ENCODE assay signal across 24 cellular contexts in genomic region chr14:105356927-105357326, GRCh38. TPM values are rescaled to one million over a fixed set of nuclear protein-coding genes. Genes with fewer than 3 reads are reported as not detected.
"Had no signal": no experiment of that assay in that cellular context is flagged by ENCODE, and none has a peak within 500 bp of the region (broad histone marks: within the 10 kb centered on the region; RNA-seq: fewer than 3 reads in every experiment).

No MANE protein-coding gene starts in this region.

- H3K27me3 ChIP-seq: ascending aorta, body of pancreas had no signal

- H3K4me3 ChIP-seq: ascending aorta, body of pancreas had no signal

- DNase-seq: activated B cell treated with CpG ODN at 0.5 μM for 24 hours; activated CD4-positive, alpha-beta T cell treated with anti-CD3 and anti-CD28 coated beads for 1 hour; activated CD4-positive, alpha-beta T cell treated with anti-CD3 and anti-CD28 coated beads, Interleukin-2, amount 10 ng/mL, durations not matched to agents 24 days and 14 days; activated CD4-positive, alpha-beta T cell treated with anti-CD3 and anti-CD28 coated beads, Interleukin-2, amount 50 U/mL, for 48 hours; activated CD8-positive, alpha-beta memory T cell treated with anti-CD3 and anti-CD28 coated beads, Interleukin-2, amount 10 ng/mL, durations not matched to agents 7 days and 5 days; activated effector memory CD4-positive, alpha-beta T cell treated with anti-CD3 and anti-CD28 coated beads, Interleukin-2, amount 50 U/mL, for 16 hours; activated naive CD4-positive, alpha-beta T cell treated with Interleukin-2 at 50 U/mL for 16 hours; activated naive CD8-positive, alpha-beta T cell treated with anti-CD3 and anti-CD28 coated beads, Interleukin-2, amount 50 U/mL, for 24 hours; activated T-cell treated with anti-CD3 and anti-CD28 coated beads, Interleukin-2, amount 50 U/mL, for 24 hours; amniotic stem cell; body of pancreas; central memory CD4-positive, alpha-beta T cell; NCI-H1048; NCI-H1417; NCI-H1694 treated with DMSO at 0.1 percent for 48 hours; NCI-H2029 treated with DMSO at 0.1 percent for 48 hours; NCI-H510A treated with DMSO at 0.1 percent for 48 hours; SHP77 treated with DMSO at 0.1 percent for 48 hours; T-helper 17 cell; T-helper 9 cell had no signal

- H3K27me3 Mint-ChIP-seq: activated B cell treated with CpG ODN at 0.5 μM for 24 hours; activated CD4-positive, alpha-beta T cell treated with anti-CD3 and anti-CD28 coated beads, Interleukin-2, amount 10 ng/mL, durations not matched to agents 24 days and 14 days; activated CD8-positive, alpha-beta memory T cell treated with anti-CD3 and anti-CD28 coated beads, Interleukin-2, amount 10 ng/mL, durations not matched to agents 7 days and 5 days; activated naive CD8-positive, alpha-beta T cell treated with anti-CD3 and anti-CD28 coated beads, Interleukin-2, amount 50 U/mL, for 24 hours; activated T-cell treated with anti-CD3 and anti-CD28 coated beads, Interleukin-2, amount 50 U/mL, for 24 hours; T-helper 17 cell had no signal

- H3K27ac Mint-ChIP-seq: activated B cell treated with CpG ODN at 0.5 μM for 24 hours; activated CD4-positive, alpha-beta T cell treated with anti-CD3 and anti-CD28 coated beads, Interleukin-2, amount 10 ng/mL, durations not matched to agents 24 days and 14 days; activated CD8-positive, alpha-beta memory T cell treated with anti-CD3 and anti-CD28 coated beads, Interleukin-2, amount 10 ng/mL, durations not matched to agents 7 days and 5 days; activated naive CD4-positive, alpha-beta T cell treated with anti-CD3 and anti-CD28 coated beads, Interleukin-2, amount 50 U/mL, for 72 hours; activated naive CD8-positive, alpha-beta T cell treated with anti-CD3 and anti-CD28 coated beads, Interleukin-2, amount 50 U/mL, for 24 hours; activated T-cell treated with anti-CD3 and anti-CD28 coated beads, Interleukin-2, amount 50 U/mL, for 24 hours; activated T-helper 1 cell treated with anti-CD3 and anti-CD28 coated beads, Interleukin-12 subunit alpha, Interleukin-12 subunit beta, Interleukin-2, Interleukin-4 antibody, amounts not matched to agents 30 ng/mL and 10 ng/mL and 1 ng/mL, durations not matched to agents 14 hours and 24 hours and 36 hours; T-helper 17 cell had no signal

- H3K9me3 Mint-ChIP-seq: activated B cell treated with CpG ODN at 0.5 μM for 24 hours; activated CD4-positive, alpha-beta T cell treated with anti-CD3 and anti-CD28 coated beads, Interleukin-2, amount 10 ng/mL, durations not matched to agents 24 days and 14 days; activated naive CD4-positive, alpha-beta T cell treated with anti-CD3 and anti-CD28 coated beads, Interleukin-2, amount 50 U/mL, for 72 hours; activated naive CD8-positive, alpha-beta T cell treated with anti-CD3 and anti-CD28 coated beads, Interleukin-2, amount 50 U/mL, for 24 hours; activated T-cell treated with anti-CD3 and anti-CD28 coated beads, Interleukin-2, amount 50 U/mL, for 24 hours; activated T-helper 1 cell treated with anti-CD3 and anti-CD28 coated beads, Interleukin-12 subunit alpha, Interleukin-12 subunit beta, Interleukin-2, Interleukin-4 antibody, amounts not matched to agents 30 ng/mL and 10 ng/mL and 1 ng/mL, durations not matched to agents 14 hours and 24 hours and 36 hours had no signal

- ATAC-seq: activated CD8-positive, alpha-beta memory T cell treated with anti-CD3 and anti-CD28 coated beads, Interleukin-2, amount 10 ng/mL, durations not matched to agents 7 days and 5 days; activated naive CD4-positive, alpha-beta T cell treated with anti-CD3 and anti-CD28 coated beads, Interleukin-2, amount 50 U/mL, for 72 hours; activated naive CD8-positive, alpha-beta T cell treated with anti-CD3 and anti-CD28 coated beads, Interleukin-2, amount 50 U/mL, for 24 hours; body of pancreas; T-helper 17 cell had no signal

- H3K9me3 ChIP-seq: ascending aorta, body of pancreas had no signal

- H3K36me3 Mint-ChIP-seq: activated CD8-positive, alpha-beta memory T cell treated with anti-CD3 and anti-CD28 coated beads, Interleukin-2, amount 10 ng/mL, durations not matched to agents 7 days and 5 days; activated naive CD4-positive, alpha-beta T cell treated with anti-CD3 and anti-CD28 coated beads, Interleukin-2, amount 50 U/mL, for 72 hours had no signal

- H3K4me3 Mint-ChIP-seq: activated B cell treated with CpG ODN at 0.5 μM for 24 hours; activated CD4-positive, alpha-beta T cell treated with anti-CD3 and anti-CD28 coated beads, Interleukin-2, amount 10 ng/mL, durations not matched to agents 24 days and 14 days; activated CD8-positive, alpha-beta memory T cell treated with anti-CD3 and anti-CD28 coated beads, Interleukin-2, amount 10 ng/mL, durations not matched to agents 7 days and 5 days; activated naive CD8-positive, alpha-beta T cell treated with anti-CD3 and anti-CD28 coated beads, Interleukin-2, amount 50 U/mL, for 24 hours; activated T-cell treated with anti-CD3 and anti-CD28 coated beads, Interleukin-2, amount 50 U/mL, for 24 hours; activated T-helper 1 cell treated with anti-CD3 and anti-CD28 coated beads, Interleukin-12 subunit alpha, Interleukin-12 subunit beta, Interleukin-2, Interleukin-4 antibody, amounts not matched to agents 30 ng/mL and 10 ng/mL and 1 ng/mL, durations not matched to agents 14 hours and 24 hours and 36 hours; T-helper 17 cell had no signal

- H3K27ac ChIP-seq: ascending aorta, body of pancreas had no signal

RNA-seq across cellular contexts. Expression of gene TEX22, which starts 41.4 kb away (rescaled TPM):
- total RNA-seq: ascending aorta, M059J had no signal
